1 cellular context compared by ENCODE assay signal in the genomic region with DNA sequence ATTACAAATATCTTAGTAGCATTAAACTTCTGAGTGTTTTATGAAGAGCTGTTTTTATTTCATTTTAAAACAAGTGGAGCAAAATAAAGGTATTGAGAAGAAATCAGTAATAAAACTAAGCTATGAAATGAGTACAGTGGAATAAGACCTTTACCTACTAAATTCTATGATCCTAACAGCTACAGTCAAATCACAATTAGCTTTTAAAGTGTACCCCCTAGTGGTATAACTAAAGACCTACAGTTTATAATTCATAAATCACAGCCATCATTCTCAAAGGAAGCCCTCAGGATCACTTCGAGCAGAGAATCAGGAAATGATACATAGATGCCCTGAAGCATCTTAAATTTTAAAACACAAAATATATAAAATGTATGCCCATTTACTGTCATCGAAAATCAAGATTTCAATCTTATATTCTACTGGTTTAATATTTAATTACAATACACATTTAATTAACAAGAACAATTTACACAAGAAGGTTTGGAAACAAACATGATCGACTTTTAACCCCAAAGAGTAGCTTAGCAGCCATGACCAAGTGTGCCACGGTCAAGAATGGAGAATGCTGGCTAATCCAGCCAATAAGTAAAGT.
TF ChIP-seq lines count a peak whose summit lies in the region.

No MANE protein-coding gene starts in this region.

TF ChIP-seq in K562, 482 proteins besides CTCF, POLR2A, EP300 and RAD21 (continued from another document):
- TF ChIP-seq, protein P1, sequence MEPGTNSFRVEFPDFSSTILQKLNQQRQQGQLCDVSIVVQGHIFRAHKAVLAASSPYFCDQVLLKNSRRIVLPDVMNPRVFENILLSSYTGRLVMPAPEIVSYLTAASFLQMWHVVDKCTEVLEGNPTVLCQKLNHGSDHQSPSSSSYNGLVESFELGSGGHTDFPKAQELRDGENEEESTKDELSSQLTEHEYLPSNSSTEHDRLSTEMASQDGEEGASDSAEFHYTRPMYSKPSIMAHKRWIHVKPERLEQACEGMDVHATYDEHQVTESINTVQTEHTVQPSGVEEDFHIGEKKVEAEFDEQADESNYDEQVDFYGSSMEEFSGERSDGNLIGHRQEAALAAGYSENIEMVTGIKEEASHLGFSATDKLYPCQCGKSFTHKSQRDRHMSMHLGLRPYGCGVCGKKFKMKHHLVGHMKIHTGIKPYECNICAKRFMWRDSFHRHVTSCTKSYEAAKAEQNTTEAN (CRISPR knock-in tag; IDR thresholded peaks at IDR 0.05), result no peak
TF ChIP-seq in K562: peak in this region for 7.
